Comparison of ENCODE assay signal across 9 cellular contexts in genomic region chr6:111105578-111105977, GRCh38. TPM values are rescaled to one million over a fixed set of nuclear protein-coding genes. Genes with fewer than 3 reads are reported as not detected.
A peak's percentile ranks its signal among the peaks of the same experiment; 100 is the strongest.
DNase-seq lines count a peak whose midpoint lies in the region; ATAC-seq and TF ChIP-seq lines count a peak whose summit lies in the region.
"Had no signal": no experiment of that assay in that cellular context is flagged by ENCODE, and none has a peak within 500 bp of the region (broad histone marks: within the 10 kb centered on the region; RNA-seq: fewer than 3 reads in every experiment).

No MANE protein-coding gene starts in this region.

- no peak overlapping the region for H3K4me3 Mint-ChIP-seq in activated T-helper 1 cell treated with anti-CD3 and anti-CD28 coated beads, Interleukin-12 subunit alpha, Interleukin-12 subunit beta, Interleukin-2, Interleukin-4 antibody, amounts not matched to agents 30 ng/mL and 10 ng/mL and 1 ng/mL, durations not matched to agents 14 hours and 24 hours and 36 hours
- H3K4me3 Mint-ChIP-seq: dendritic cell treated with granulocyte-macrophage colony-stimulating factor and Interleukin-4, amounts not matched to agents 40 ng/mL and 50 ng/mL, for 4 days had no signal

- intact Hi-C loops in gastrocnemius medialis (cut with DNase I; ENCODE audit: low total_unique reads) = no loop called here
- intact Hi-C loops in activated T-helper 1 cell treated with anti-CD3 and anti-CD28 coated beads, Interleukin-12 subunit alpha, Interleukin-12 subunit beta, Interleukin-2, Interleukin-4 antibody, amounts not matched to agents 30 ng/mL and 10 ng/mL and 1 ng/mL, durations not matched to agents 14 hours and 24 hours and 36 hours (cut with micrococcal nuclease) = no loop called here

- H3K4me3 ChIP-seq in epithelial cell of esophagus (ENCODE audit: low read length) = no peak overlapping the region
- H3K4me3 ChIP-seq in gastrocnemius medialis = peak overlapping the region in 1 of 4 donors; percentile 26

- peaks cover 6% of the 10 kb centered on the region for H3K4me1 Mint-ChIP-seq in activated T-helper 1 cell treated with anti-CD3 and anti-CD28 coated beads, Interleukin-12 subunit alpha, Interleukin-12 subunit beta, Interleukin-2, Interleukin-4 antibody, amounts not matched to agents 30 ng/mL and 10 ng/mL and 1 ng/mL, durations not matched to agents 14 hours and 24 hours and 36 hours (ENCODE audit: low read depth)

- peaks cover 1% of the 10 kb centered on the region for H3K27me3 Mint-ChIP-seq in activated T-helper 1 cell treated with anti-CD3 and anti-CD28 coated beads, Interleukin-12 subunit alpha, Interleukin-12 subunit beta, Interleukin-2, Interleukin-4 antibody, amounts not matched to agents 30 ng/mL and 10 ng/mL and 1 ng/mL, durations not matched to agents 14 hours and 24 hours and 36 hours (ENCODE audit: insufficient read depth)
- H3K27me3 Mint-ChIP-seq: dendritic cell treated with granulocyte-macrophage colony-stimulating factor and Interleukin-4, amounts not matched to agents 40 ng/mL and 50 ng/mL, for 4 days had no signal

- H3K36me3 ChIP-seq in gastrocnemius medialis = no peaks in the 10 kb centered on the region

- H3K9me3 ChIP-seq in gastrocnemius medialis = no peaks in the 10 kb centered on the region

- ATAC-seq in gastrocnemius medialis (peak; percentile 97 to 99), HG02623 (IDR thresholded peaks at IDR 0.05; ENCODE audit: unreplicated experiment) (no peak), GM21515 (IDR thresholded peaks at IDR 0.05; ENCODE audit: unreplicated experiment) (no peak), HG02798 (IDR thresholded peaks at IDR 0.05; ENCODE audit: poor library complexity, unreplicated experiment) (no peak)

- DNase-seq in H4 (ENCODE audit: low spot score) (peak; percentile 31), NCI-H748 (lab: John Stamatoyannopoulos, UW; ENCODE audit: unreplicated experiment) (peak; percentile 95), epithelial cell of esophagus (ENCODE audit: low read depth) (peak; percentile 77), gastrocnemius medialis (peak; percentile 91 to 94)
- DNase-seq in activated T-helper 1 cell treated with anti-CD3 and anti-CD28 coated beads, Interleukin-12 subunit alpha, Interleukin-12 subunit beta, Interleukin-2, Interleukin-4 antibody, amounts not matched to agents 30 ng/mL and 10 ng/mL and 1 ng/mL, durations not matched to agents 14 hours and 24 hours and 36 hours (ENCODE audit: low spot score) = no peak

- H3K27me3 ChIP-seq in gastrocnemius medialis = no peaks in the 10 kb centered on the region

- no peak overlapping the region for H3K27ac Mint-ChIP-seq in activated T-helper 1 cell treated with anti-CD3 and anti-CD28 coated beads, Interleukin-12 subunit alpha, Interleukin-12 subunit beta, Interleukin-2, Interleukin-4 antibody, amounts not matched to agents 30 ng/mL and 10 ng/mL and 1 ng/mL, durations not matched to agents 14 hours and 24 hours and 36 hours
- H3K27ac Mint-ChIP-seq: dendritic cell treated with granulocyte-macrophage colony-stimulating factor and Interleukin-4, amounts not matched to agents 40 ng/mL and 50 ng/mL, for 4 days had no signal

- TF ChIP-seq POLR2A in gastrocnemius medialis (IDR thresholded peaks at IDR 0.05) = peak; percentile 48 to 52

- peak overlapping the region; percentile 79 to 95 (median 84) for H3K27ac ChIP-seq in gastrocnemius medialis

- no peaks in the 10 kb centered on the region for H3K9me3 Mint-ChIP-seq in activated T-helper 1 cell treated with anti-CD3 and anti-CD28 coated beads, Interleukin-12 subunit alpha, Interleukin-12 subunit beta, Interleukin-2, Interleukin-4 antibody, amounts not matched to agents 30 ng/mL and 10 ng/mL and 1 ng/mL, durations not matched to agents 14 hours and 24 hours and 36 hours

- in situ Hi-C loops in gastrocnemius medialis (cut with MboI; ENCODE audit: low sequenced_read_pairs in 4 of 4) = loop anchor here in 1 of 4 donors (25.0 kb wide), 1 partner anchor 557 kb away; no protein-coding TSS in a partner anchor

- TF ChIP-seq CTCF in epithelial cell of esophagus (IDR thresholded peaks at IDR 0.05; ENCODE audit: insufficient read depth, low read depth, low read length, missing control alignments) = no peak
- peak in 2 of 5 experiments; percentile 27 to 38 for TF ChIP-seq CTCF in gastrocnemius medialis (IDR thresholded peaks at IDR 0.05 in 4 of 5, conservative IDR thresholded peaks at IDR 0.05 in 1 of 5)

- peaks cover 14 to 39% of the 10 kb centered on the region in 2 donors for H3K4me1 ChIP-seq in gastrocnemius medialis

- no peaks in the 10 kb centered on the region for H3K36me3 Mint-ChIP-seq in activated T-helper 1 cell treated with anti-CD3 and anti-CD28 coated beads, Interleukin-12 subunit alpha, Interleukin-12 subunit beta, Interleukin-2, Interleukin-4 antibody, amounts not matched to agents 30 ng/mL and 10 ng/mL and 1 ng/mL, durations not matched to agents 14 hours and 24 hours and 36 hours (ENCODE audit: low read depth)

RNA-seq across cellular contexts. Expression of gene SLC16A10, which starts 18.3 kb away (rescaled TPM):
- 1.9 and 3.5 TPM in 2 replicates for total RNA-seq in H4 (2014; rRNA removed; shearing (Covaris generic))
- total RNA-seq in gastrocnemius medialis = 100 to 1,000 TPM in 3 of 4 donors, 10 to 100 TPM in 1; 81.5 to 167 (median 144) TPM
- total RNA-seq in activated T-helper 1 cell treated with anti-CD3 and anti-CD28 coated beads, Interleukin-12 subunit alpha, Interleukin-12 subunit beta, Interleukin-2, Interleukin-4 antibody, amounts not matched to agents 30 ng/mL and 10 ng/mL and 1 ng/mL, durations not matched to agents 14 hours and 24 hours and 36 hours = 2.8 and 3.2 TPM in 2 replicates

Comparison
In these comparisons a context has a peak if more than half of its experiments do, and no peak if none do; other contexts are left out.
1. ATAC-seq: peak in gastrocnemius medialis (2 of 2); none in HG02623 (single experiment), GM21515 (single experiment) and HG02798 (single experiment).
2. RNA of gene SLC16A10, which starts 18.3 kb away (total RNA-seq): 81.5 to 167 TPM in gastrocnemius medialis; 2.8 to 3.2 TPM in activated T-helper 1 cell treated with anti-CD3 and anti-CD28 coated beads, Interleukin-12 subunit alpha, Interleukin-12 subunit beta, Interleukin-2, Interleukin-4 antibody, amounts not matched to agents 30 ng/mL and 10 ng/mL and 1 ng/mL, durations not matched to agents 14 hours and 24 hours and 36 hours and 1.9 to 3.5 TPM in H4; every median in the first group is over 10 times any median in the second.